Comparison of ENCODE assay signal across 1 cellular context in genomic region chr22:29082826-29083545, GRCh38.
A peak's percentile ranks its signal among the peaks of the same experiment; 100 is the strongest.
TF ChIP-seq lines count a peak whose summit lies in the region.

No MANE protein-coding gene starts in this region.

TF ChIP-seq in K562, 482 proteins besides CTCF, POLR2A, EP300 and RAD21:
- TF ChIP-seq ZNF316 (IDR thresholded peaks at IDR 0.05) (peak; percentile 91), C11orf30 (IDR thresholded peaks at IDR 0.05; ENCODE audit: low read depth) (peak; percentile 85), MAFF (IDR thresholded peaks at IDR 0.05; ENCODE audit: low read length) (peak; percentile 79), TFE3 (CRISPR knock-in tag; IDR thresholded peaks at IDR 0.05) (no peak), ZNF584 (CRISPR knock-in tag; IDR thresholded peaks at IDR 0.05; ENCODE audit: low read depth) (0 out of 2 replicates have a peak, but pooled peaks have one; percentile 6), MAFK (IDR thresholded peaks at IDR 0.05; ENCODE audit: low read length) (peak; percentile 72), MAFG (tag; conservative IDR thresholded peaks at IDR 0.05) (peak; percentile 82), CBX8 (IDR thresholded peaks at IDR 0.05; ENCODE audit: borderline replicate concordance, extremely low read depth, low read depth, low read length, poor library complexity, severe bottlenecking) (no peak)
